Comparison of ENCODE assay signal across 1 cellular context in genomic region chr3:134373278-134373941, GRCh38.
TF ChIP-seq lines count a peak whose summit lies in the region.

No MANE protein-coding gene starts in this region.

TF ChIP-seq in IMR-90, 13 proteins besides CTCF, POLR2A, EP300 and RAD21 (continued from another document):
- TF ChIP-seq FOS (IDR thresholded peaks at IDR 0.05; ENCODE audit: low read depth, low read length) (peak; percentile 29; the same call in 1 of the 2 replicates), MAZ (IDR thresholded peaks at IDR 0.05; ENCODE audit: borderline replicate concordance, low read depth, low read length) (peak; percentile 28; the same call in 1 of the 2 replicates), MXI1 (IDR thresholded peaks at IDR 0.05; ENCODE audit: borderline replicate concordance, low read depth, low read length) (no peak), NFE2L2 (IDR thresholded peaks at IDR 0.05; ENCODE audit: low read depth, low read length) (no peak)
